9 cellular contexts compared by ENCODE assay signal in genomic region chr1:223819730-223820514, GRCh38. TPM values are rescaled to one million over a fixed set of nuclear protein-coding genes. Genes with fewer than 3 reads are reported as not detected.
DNase-seq lines count a peak whose midpoint lies in the region; ATAC-seq lines count a peak whose summit lies in the region.
"Had no signal": no experiment of that assay in that cellular context is flagged by ENCODE, and none has a peak within 500 bp of the region (broad histone marks: within the 10 kb centered on the region; RNA-seq: fewer than 3 reads in every experiment).

No MANE protein-coding gene starts in this region.

- no peak overlapping the region for H3K27ac Mint-ChIP-seq in activated T-helper 1 cell treated with anti-CD3 and anti-CD28 coated beads, Interleukin-12 subunit alpha, Interleukin-12 subunit beta, Interleukin-2, Interleukin-4 antibody, amounts not matched to agents 30 ng/mL and 10 ng/mL and 1 ng/mL, durations not matched to agents 14 hours and 24 hours and 36 hours

- intact Hi-C loops in sciatic nerve (cut with DNase I) = no loop called here
- intact Hi-C loops in activated T-helper 1 cell treated with anti-CD3 and anti-CD28 coated beads, Interleukin-12 subunit alpha, Interleukin-12 subunit beta, Interleukin-2, Interleukin-4 antibody, amounts not matched to agents 30 ng/mL and 10 ng/mL and 1 ng/mL, durations not matched to agents 14 hours and 24 hours and 36 hours (cut with micrococcal nuclease) = no loop called here

- peaks cover 16% of the 10 kb centered on the region for H3K36me3 Mint-ChIP-seq in activated T-helper 1 cell treated with anti-CD3 and anti-CD28 coated beads, Interleukin-12 subunit alpha, Interleukin-12 subunit beta, Interleukin-2, Interleukin-4 antibody, amounts not matched to agents 30 ng/mL and 10 ng/mL and 1 ng/mL, durations not matched to agents 14 hours and 24 hours and 36 hours (ENCODE audit: low read depth)

- no peak overlapping the region for H3K4me3 Mint-ChIP-seq in activated T-helper 1 cell treated with anti-CD3 and anti-CD28 coated beads, Interleukin-12 subunit alpha, Interleukin-12 subunit beta, Interleukin-2, Interleukin-4 antibody, amounts not matched to agents 30 ng/mL and 10 ng/mL and 1 ng/mL, durations not matched to agents 14 hours and 24 hours and 36 hours

- ATAC-seq in sciatic nerve (peak; percentile 85), GM18520 (IDR thresholded peaks at IDR 0.05; ENCODE audit: unreplicated experiment) (no peak), GM18502 (IDR thresholded peaks at IDR 0.05; ENCODE audit: poor library complexity, unreplicated experiment) (no peak)

- DNase-seq in GM04503 (ENCODE audit: low read depth) (peak; percentile 33), NCI-H460 (ENCODE audit: extremely low read depth, low read depth) (peak; percentile 48), fibroblast of peridontal ligament (ENCODE audit: extremely low read depth) (peak; percentile 89), sciatic nerve (ENCODE audit: low spot score) (no peak)
- no peak for DNase-seq in activated T-helper 1 cell treated with anti-CD3 and anti-CD28 coated beads, Interleukin-12 subunit alpha, Interleukin-12 subunit beta, Interleukin-2, Interleukin-4 antibody, amounts not matched to agents 30 ng/mL and 10 ng/mL and 1 ng/mL, durations not matched to agents 14 hours and 24 hours and 36 hours (ENCODE audit: low spot score)
- DNase-seq: NCI-H1092, SHP77 treated with DMSO at 0.1 percent for 48 hours had no signal

- H3K4me1 Mint-ChIP-seq in activated T-helper 1 cell treated with anti-CD3 and anti-CD28 coated beads, Interleukin-12 subunit alpha, Interleukin-12 subunit beta, Interleukin-2, Interleukin-4 antibody, amounts not matched to agents 30 ng/mL and 10 ng/mL and 1 ng/mL, durations not matched to agents 14 hours and 24 hours and 36 hours (ENCODE audit: low read depth) = peaks cover 3% of the 10 kb centered on the region

- H3K9me3 Mint-ChIP-seq in activated T-helper 1 cell treated with anti-CD3 and anti-CD28 coated beads, Interleukin-12 subunit alpha, Interleukin-12 subunit beta, Interleukin-2, Interleukin-4 antibody, amounts not matched to agents 30 ng/mL and 10 ng/mL and 1 ng/mL, durations not matched to agents 14 hours and 24 hours and 36 hours = no peaks in the 10 kb centered on the region

- H3K27me3 Mint-ChIP-seq in activated T-helper 1 cell treated with anti-CD3 and anti-CD28 coated beads, Interleukin-12 subunit alpha, Interleukin-12 subunit beta, Interleukin-2, Interleukin-4 antibody, amounts not matched to agents 30 ng/mL and 10 ng/mL and 1 ng/mL, durations not matched to agents 14 hours and 24 hours and 36 hours (ENCODE audit: insufficient read depth) = no peaks in the 10 kb centered on the region

RNA-seq across cellular contexts. Expression of gene TP53BP2, which starts 25.8 kb away (rescaled TPM):
- total RNA-seq in NCI-H460 (2014; rRNA removed; shearing (Covaris generic)) = 27.0 and 27.2 TPM in 2 replicates
- polyA plus RNA-seq in NCI-H460 (2014; cell fraction: nucleus; rRNA removed) = 15.1 and 18.2 TPM in 2 replicates
- total RNA-seq in sciatic nerve = 44.1 TPM
- 40.4 and 47.2 TPM in 2 replicates for total RNA-seq in activated T-helper 1 cell treated with anti-CD3 and anti-CD28 coated beads, Interleukin-12 subunit alpha, Interleukin-12 subunit beta, Interleukin-2, Interleukin-4 antibody, amounts not matched to agents 30 ng/mL and 10 ng/mL and 1 ng/mL, durations not matched to agents 14 hours and 24 hours and 36 hours

Comparison
In these comparisons a context has a peak if more than half of its experiments do, and no peak if none do; other contexts are left out.
1. DNase-seq: peak in GM04503 (single experiment), NCI-H460 (single experiment) and fibroblast of peridontal ligament (single experiment); none in sciatic nerve (single experiment) and activated T-helper 1 cell treated with anti-CD3 and anti-CD28 coated beads, Interleukin-12 subunit alpha, Interleukin-12 subunit beta, Interleukin-2, Interleukin-4 antibody, amounts not matched to agents 30 ng/mL and 10 ng/mL and 1 ng/mL, durations not matched to agents 14 hours and 24 hours and 36 hours (single experiment).